ENCODE assay signal across 8 cellular contexts in the genomic region with DNA sequence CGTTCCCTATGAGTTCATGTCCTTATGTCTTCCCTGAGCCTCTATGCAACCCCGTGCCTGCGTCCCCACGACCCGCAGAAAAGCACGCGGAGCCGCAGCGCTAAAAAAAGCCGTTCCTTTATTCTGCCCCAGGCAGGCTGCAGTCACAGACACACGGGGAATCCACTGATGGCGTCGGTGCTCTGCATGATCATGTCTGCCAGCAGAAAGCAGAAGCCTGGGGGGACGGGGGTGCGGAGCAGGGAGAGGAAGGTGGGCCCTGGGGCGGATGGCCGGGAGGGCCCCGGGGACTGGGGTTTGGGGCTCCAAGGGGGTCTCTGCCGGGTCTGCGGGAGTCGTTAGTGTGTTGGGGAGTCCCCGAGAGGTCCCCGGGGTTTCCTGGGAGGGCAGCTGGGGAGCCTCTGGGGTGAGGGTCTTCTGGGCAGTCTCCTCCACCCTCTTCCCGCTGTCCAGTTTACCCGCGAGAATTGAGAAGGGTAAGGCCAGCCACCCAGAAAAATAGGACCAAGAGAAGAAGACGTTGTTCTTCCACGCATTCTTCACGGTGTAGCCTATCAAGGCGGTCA. TPM values are rescaled to one million over a fixed set of nuclear protein-coding genes. Genes with fewer than 3 reads are reported as not detected.
DNase-seq lines count a peak whose midpoint lies in the region; ATAC-seq and TF ChIP-seq lines count a peak whose summit lies in the region.

No MANE protein-coding gene starts in this region.

- peak overlapping the region; percentile 96 to 99 for H3K4me3 Mint-ChIP-seq in CD14-positive monocyte
- peak overlapping the region; percentile 85 for H3K4me3 Mint-ChIP-seq in mesothelial cell of epicardium

- TF ChIP-seq EP300 in upper lobe of left lung (IDR thresholded peaks at IDR 0.05) = no peak

- peak overlapping the region; percentile 79 for H3K27ac ChIP-seq in SU-DHL-6 (ENCODE audit: low read depth, low read length)
- H3K27ac ChIP-seq in upper lobe of left lung = peak overlapping the region; percentile 88 to 99 (median 92)

- no peaks in the 10 kb centered on the region for H3K36me3 ChIP-seq in SU-DHL-6 (ENCODE audit: low read length)
- H3K36me3 ChIP-seq in upper lobe of left lung = no peaks in the 10 kb centered on the region

- H3K4me1 Mint-ChIP-seq in CD14-positive monocyte = peaks cover 69% of the 10 kb centered on the region
- H3K4me1 Mint-ChIP-seq in mesothelial cell of epicardium = peaks cover 29% of the 10 kb centered on the region

- peaks cover 17% of the 10 kb centered on the region; the same call in 1 of the 2 replicates for H3K79me2 ChIP-seq in SU-DHL-6 (ENCODE audit: insufficient read depth, low read length)

- no peaks in the 10 kb centered on the region for H4K20me1 ChIP-seq in SU-DHL-6 (ENCODE audit: low read depth, low read length)

- H3K27ac Mint-ChIP-seq in CD14-positive monocyte (peak overlapping the region; percentile 93 to 99 (median 97)), mesothelial cell of epicardium (peak overlapping the region; percentile 96)

- no peaks in the 10 kb centered on the region for H3K9me2 ChIP-seq in SU-DHL-6 (replicated peaks; ENCODE audit: insufficient read depth, low read length)

- H3K27me3 Mint-ChIP-seq in CD14-positive monocyte (ENCODE audit: low read depth in 3 of 3) = peaks cover 0 to 6% (median 0%) of the 10 kb centered on the region in 3 donors
- peaks cover 13% of the 10 kb centered on the region for H3K27me3 Mint-ChIP-seq in mesothelial cell of epicardium (ENCODE audit: low read depth)

- H2AFZ ChIP-seq in SU-DHL-6 (ENCODE audit: low read depth, low read length, severe bottlenecking) = peak overlapping the region; percentile 57

- H3K9me3 ChIP-seq in SU-DHL-6 (ENCODE audit: insufficient read depth, low read length) = no peaks in the 10 kb centered on the region
- H3K9me3 ChIP-seq in upper lobe of left lung = no peaks in the 10 kb centered on the region

- peak overlapping the region; percentile 76 for H3K4me3 ChIP-seq in SU-DHL-6 (ENCODE audit: insufficient read depth, low read length, poor library complexity, severe bottlenecking)
- peak overlapping the region; percentile 94 for H3K4me3 ChIP-seq in choroid plexus epithelial cell (ENCODE audit: low read depth, low read length)
- H3K4me3 ChIP-seq in upper lobe of left lung = peak overlapping the region; percentile 64 to 86 (median 70)

- intact Hi-C loops in CD14-positive monocyte (cut with micrococcal nuclease) = loop anchor here (2.0 to 5.0 kb wide), 2 partner anchors 28 to 40 kb away; no protein-coding TSS in a partner anchor

- TF ChIP-seq POLR2A in upper lobe of left lung (IDR thresholded peaks at IDR 0.05) = peak in 3 of 4 donors; percentile 64 to 84 (median 81)

- peak; percentile 63 for DNase-seq in CD14-positive monocyte (ENCODE audit: low spot score)
- DNase-seq in choroid plexus epithelial cell (ENCODE audit: low read depth) = peak; percentile 39
- peak in 1 of 2 experiments; percentile 63 for DNase-seq in mesothelial cell of epicardium (ENCODE audit: low spot score in 2 of 2, unreplicated experiment in 2 of 2)
- peak; percentile 32 to 83 for DNase-seq in upper lobe of left lung
- no peak for DNase-seq in HPDE6-E6E7 (ENCODE audit: extremely low spot score)

- H3K4me1 ChIP-seq in upper lobe of left lung = peaks cover 21 to 45% (median 26%) of the 10 kb centered on the region in 4 donors

- H3K9me3 Mint-ChIP-seq in CD14-positive monocyte (no peaks in the 10 kb centered on the region), mesothelial cell of epicardium (no peaks in the 10 kb centered on the region)

- peaks cover 4% of the 10 kb centered on the region; the same call in 1 of the 2 replicates for H3F3A ChIP-seq in SU-DHL-6 (ENCODE audit: insufficient read depth)

- ATAC-seq in HG02571 (IDR thresholded peaks at IDR 0.05; ENCODE audit: unreplicated experiment) (peak; percentile 12), upper lobe of left lung (ENCODE audit: low FRiP score in 2 of 2) (peak; percentile 0), HG02870 (IDR thresholded peaks at IDR 0.05; ENCODE audit: unreplicated experiment) (no peak)

- H3K4me2 ChIP-seq in SU-DHL-6 (ENCODE audit: low read depth, low read length, poor library complexity, severe bottlenecking) = peak overlapping the region; percentile 69

- H3K36me3 Mint-ChIP-seq in CD14-positive monocyte (peaks cover 3 to 5% of the 10 kb centered on the region in 2 donors), mesothelial cell of epicardium (no peaks in the 10 kb centered on the region)

- no peak for TF ChIP-seq CTCF in CD14-positive monocyte (IDR thresholded peaks at IDR 0.05)
- no peak for TF ChIP-seq CTCF in SU-DHL-6 (IDR thresholded peaks at IDR 0.05; ENCODE audit: insufficient read depth, low read length, poor library complexity, severe bottlenecking)
- no peak for TF ChIP-seq CTCF in choroid plexus epithelial cell (conservative IDR thresholded peaks at IDR 0.05; ENCODE audit: low read depth, low read length)
- TF ChIP-seq CTCF in mesothelial cell of epicardium (IDR thresholded peaks at IDR 0.05; ENCODE audit: unreplicated experiment) = no peak
- TF ChIP-seq CTCF in upper lobe of left lung (IDR thresholded peaks at IDR 0.05) = peak in 1 of 6 experiments; percentile 1

- H3K9ac ChIP-seq in SU-DHL-6 (ENCODE audit: low read length) = peak overlapping the region; percentile 97

- 0% methylated on average over 18 to 27 of the region's 30 CpGs for WGBS in upper lobe of left lung, 2 donors

- H3K27me3 ChIP-seq in SU-DHL-6 (ENCODE audit: low read length) = no peaks in the 10 kb centered on the region
- no peaks in the 10 kb centered on the region for H3K27me3 ChIP-seq in upper lobe of left lung

RNA-seq across cellular contexts. Expression of gene ETFB, which starts 0.9 kb away (rescaled TPM):
- 10 to 100 TPM; 51.0 to 63.0 TPM for polyA plus RNA-seq in CD14-positive monocyte
- 59.5 to 60.1 TPM (median 60.0 TPM) in 3 replicates for total RNA-seq in mesothelial cell of epicardium
- total RNA-seq in upper lobe of left lung = 100 to 1,000 TPM in 1 of 6 donors, 10 to 100 TPM in 5; 59.7 to 102 (median 86.6) TPM

RNA-seq across cellular contexts. Expression of gene CLDND2, which starts 1.7 kb away (rescaled TPM):
- not detected for polyA plus RNA-seq in CD14-positive monocyte
- total RNA-seq in mesothelial cell of epicardium = 0.54 to 0.56 TPM in 2 of 3 replicates, not detected in the other
- total RNA-seq in upper lobe of left lung = 1 to 10 TPM in 2 of 6 donors, under 1 TPM in 1, not detected in 3; 0.89 to 3.0 (median 1.7) TPM

RNA-seq across cellular contexts. Expression of gene NKG7, which starts 5.4 kb away (rescaled TPM):
- 10 to 100 TPM; 16.4 to 19.9 TPM for polyA plus RNA-seq in CD14-positive monocyte
- total RNA-seq in mesothelial cell of epicardium (not detected in 3 replicates), upper lobe of left lung (10 to 100 TPM in 2 of 6 donors, 1 to 10 TPM in 4; 3.4 to 25.8 (median 9.7) TPM)

RNA-seq across cellular contexts. Expression of gene LIM2, which starts 20.7 kb away (rescaled TPM):
- not detected for polyA plus RNA-seq in CD14-positive monocyte
- total RNA-seq in mesothelial cell of epicardium (not detected in 3 replicates), upper lobe of left lung (under 1 TPM in 1 of 6 donors, not detected in 5; 0.29 TPM)

RNA-seq across cellular contexts. Expression of gene C19orf84, which starts 23.3 kb away (rescaled TPM):
- polyA plus RNA-seq in CD14-positive monocyte = not detected
- total RNA-seq in mesothelial cell of epicardium (0.50 to 1.0 TPM (median 0.94 TPM) in 3 replicates), upper lobe of left lung (1 to 10 TPM in 1 of 6 donors, under 1 TPM in 2, not detected in 3; 0.34 to 2.0 (median 0.40) TPM)
